1 cellular context compared by ENCODE assay signal in the genomic region with DNA sequence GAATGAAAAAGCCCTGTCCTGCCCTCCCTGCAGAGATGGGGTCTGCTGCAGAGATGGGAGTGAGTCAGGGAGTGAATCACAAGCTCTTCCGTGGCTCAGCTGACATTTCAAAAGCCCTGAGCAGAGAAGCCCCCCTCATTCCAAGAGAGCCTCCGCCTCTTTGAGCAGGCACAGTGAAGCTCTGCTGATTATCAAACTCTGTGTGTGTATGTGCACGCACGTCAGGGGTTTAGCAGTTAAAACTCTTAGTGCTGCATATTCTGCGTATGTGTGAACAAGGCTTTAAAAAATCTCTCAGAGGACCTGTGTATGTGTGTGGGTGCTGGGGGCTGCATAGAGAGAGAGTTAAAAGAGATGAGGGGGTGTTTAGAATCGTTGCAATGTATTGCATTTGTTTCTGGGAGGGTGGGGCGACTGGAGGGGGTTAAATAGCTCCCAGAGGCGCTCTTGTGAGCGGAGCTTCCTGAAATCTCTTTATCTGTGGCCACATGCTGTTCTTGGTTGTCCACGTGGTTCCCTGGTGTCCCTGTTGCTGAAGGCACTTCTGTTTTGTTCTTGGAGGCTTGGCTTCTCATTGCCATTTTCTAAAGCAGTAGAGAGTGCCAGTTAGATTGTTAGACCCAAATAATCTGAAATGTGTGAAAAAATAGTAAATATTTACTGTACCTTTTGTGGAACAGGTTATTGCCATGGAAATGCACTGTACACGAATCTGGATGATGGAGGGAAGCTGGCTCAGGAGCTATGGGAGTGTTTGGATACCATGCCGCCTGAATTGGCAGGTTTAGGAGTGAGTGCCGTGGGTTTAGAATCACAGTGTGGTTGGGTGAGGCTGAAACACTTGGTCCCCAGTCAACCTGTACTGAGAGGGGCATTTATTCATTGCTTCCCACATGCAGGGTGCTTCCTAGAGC.
TF ChIP-seq lines count a peak whose summit lies in the region.

No MANE protein-coding gene starts in this region.

TF ChIP-seq in K562, 482 proteins besides CTCF, POLR2A, EP300 and RAD21 (continued from another document and continues in another):
- TF ChIP-seq, protein P1, sequence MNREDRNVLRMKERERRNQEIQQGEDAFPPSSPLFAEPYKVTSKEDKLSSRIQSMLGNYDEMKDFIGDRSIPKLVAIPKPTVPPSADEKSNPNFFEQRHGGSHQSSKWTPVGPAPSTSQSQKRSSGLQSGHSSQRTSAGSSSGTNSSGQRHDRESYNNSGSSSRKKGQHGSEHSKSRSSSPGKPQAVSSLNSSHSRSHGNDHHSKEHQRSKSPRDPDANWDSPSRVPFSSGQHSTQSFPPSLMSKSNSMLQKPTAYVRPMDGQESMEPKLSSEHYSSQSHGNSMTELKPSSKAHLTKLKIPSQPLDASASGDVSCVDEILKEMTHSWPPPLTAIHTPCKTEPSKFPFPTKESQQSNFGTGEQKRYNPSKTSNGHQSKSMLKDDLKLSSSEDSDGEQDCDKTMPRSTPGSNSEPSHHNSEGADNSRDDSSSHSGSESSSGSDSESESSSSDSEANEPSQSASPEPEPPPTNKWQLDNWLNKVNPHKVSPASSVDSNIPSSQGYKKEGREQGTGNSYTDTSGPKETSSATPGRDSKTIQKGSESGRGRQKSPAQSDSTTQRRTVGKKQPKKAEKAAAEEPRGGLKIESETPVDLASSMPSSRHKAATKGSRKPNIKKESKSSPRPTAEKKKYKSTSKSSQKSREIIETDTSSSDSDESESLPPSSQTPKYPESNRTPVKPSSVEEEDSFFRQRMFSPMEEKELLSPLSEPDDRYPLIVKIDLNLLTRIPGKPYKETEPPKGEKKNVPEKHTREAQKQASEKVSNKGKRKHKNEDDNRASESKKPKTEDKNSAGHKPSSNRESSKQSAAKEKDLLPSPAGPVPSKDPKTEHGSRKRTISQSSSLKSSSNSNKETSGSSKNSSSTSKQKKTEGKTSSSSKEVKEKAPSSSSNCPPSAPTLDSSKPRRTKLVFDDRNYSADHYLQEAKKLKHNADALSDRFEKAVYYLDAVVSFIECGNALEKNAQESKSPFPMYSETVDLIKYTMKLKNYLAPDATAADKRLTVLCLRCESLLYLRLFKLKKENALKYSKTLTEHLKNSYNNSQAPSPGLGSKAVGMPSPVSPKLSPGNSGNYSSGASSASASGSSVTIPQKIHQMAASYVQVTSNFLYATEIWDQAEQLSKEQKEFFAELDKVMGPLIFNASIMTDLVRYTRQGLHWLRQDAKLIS (CRISPR knock-in tag; IDR thresholded peaks at IDR 0.05) = peak; percentile 83
- TF ChIP-seq, protein P2, sequence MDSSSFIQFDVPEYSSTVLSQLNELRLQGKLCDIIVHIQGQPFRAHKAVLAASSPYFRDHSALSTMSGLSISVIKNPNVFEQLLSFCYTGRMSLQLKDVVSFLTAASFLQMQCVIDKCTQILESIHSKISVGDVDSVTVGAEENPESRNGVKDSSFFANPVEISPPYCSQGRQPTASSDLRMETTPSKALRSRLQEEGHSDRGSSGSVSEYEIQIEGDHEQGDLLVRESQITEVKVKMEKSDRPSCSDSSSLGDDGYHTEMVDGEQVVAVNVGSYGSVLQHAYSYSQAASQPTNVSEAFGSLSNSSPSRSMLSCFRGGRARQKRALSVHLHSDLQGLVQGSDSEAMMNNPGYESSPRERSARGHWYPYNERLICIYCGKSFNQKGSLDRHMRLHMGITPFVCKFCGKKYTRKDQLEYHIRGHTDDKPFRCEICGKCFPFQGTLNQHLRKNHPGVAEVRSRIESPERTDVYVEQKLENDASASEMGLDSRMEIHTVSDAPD (CRISPR knock-in tag; IDR thresholded peaks at IDR 0.05) = peak; percentile 62; the same call in 1 of the 2 replicates
- peak; percentile 81 for TF ChIP-seq RNF2 (IDR thresholded peaks at IDR 0.05)
- no peak for TF ChIP-seq STAT5B (CRISPR knock-in tag; IDR thresholded peaks at IDR 0.05)
- peak; percentile 54 for TF ChIP-seq RBFOX2 (IDR thresholded peaks at IDR 0.05; ENCODE audit: low read depth, low read length)
- TF ChIP-seq, protein P3, sequence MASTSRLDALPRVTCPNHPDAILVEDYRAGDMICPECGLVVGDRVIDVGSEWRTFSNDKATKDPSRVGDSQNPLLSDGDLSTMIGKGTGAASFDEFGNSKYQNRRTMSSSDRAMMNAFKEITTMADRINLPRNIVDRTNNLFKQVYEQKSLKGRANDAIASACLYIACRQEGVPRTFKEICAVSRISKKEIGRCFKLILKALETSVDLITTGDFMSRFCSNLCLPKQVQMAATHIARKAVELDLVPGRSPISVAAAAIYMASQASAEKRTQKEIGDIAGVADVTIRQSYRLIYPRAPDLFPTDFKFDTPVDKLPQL (IDR thresholded peaks at IDR 0.05; ENCODE audit: extremely low read depth, insufficient read length) = no peak
- no peak for TF ChIP-seq ESRRB (CRISPR knock-in tag; IDR thresholded peaks at IDR 0.05; ENCODE audit: borderline replicate concordance)
- TF ChIP-seq MECOM (CRISPR knock-in tag; IDR thresholded peaks at IDR 0.05) = no peak
- peak; percentile 73 for TF ChIP-seq TAL1 (IDR thresholded peaks at IDR 0.05)
- TF ChIP-seq, protein P4, sequence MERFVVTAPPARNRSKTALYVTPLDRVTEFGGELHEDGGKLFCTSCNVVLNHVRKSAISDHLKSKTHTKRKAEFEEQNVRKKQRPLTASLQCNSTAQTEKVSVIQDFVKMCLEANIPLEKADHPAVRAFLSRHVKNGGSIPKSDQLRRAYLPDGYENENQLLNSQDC (CRISPR knock-in tag; IDR thresholded peaks at IDR 0.05) = no peak
- peak; percentile 91 for TF ChIP-seq ZNF175 (CRISPR knock-in tag; IDR thresholded peaks at IDR 0.05; ENCODE audit: low read depth)
- peak; percentile 78; the same call in 1 of the 2 replicates for TF ChIP-seq FOXP1 (CRISPR knock-in tag; IDR thresholded peaks at IDR 0.05)
- TF ChIP-seq FOS (IDR thresholded peaks at IDR 0.05; ENCODE audit: extremely low read depth, insufficient read length) = no peak
- TF ChIP-seq ZNF197 (CRISPR knock-in tag; IDR thresholded peaks at IDR 0.05; ENCODE audit: low read depth) = peak; percentile 79
- no peak for TF ChIP-seq PCBP1 (IDR thresholded peaks at IDR 0.05; ENCODE audit: low read depth, low read length, poor library complexity, severe bottlenecking)
- TF ChIP-seq, protein P5, sequence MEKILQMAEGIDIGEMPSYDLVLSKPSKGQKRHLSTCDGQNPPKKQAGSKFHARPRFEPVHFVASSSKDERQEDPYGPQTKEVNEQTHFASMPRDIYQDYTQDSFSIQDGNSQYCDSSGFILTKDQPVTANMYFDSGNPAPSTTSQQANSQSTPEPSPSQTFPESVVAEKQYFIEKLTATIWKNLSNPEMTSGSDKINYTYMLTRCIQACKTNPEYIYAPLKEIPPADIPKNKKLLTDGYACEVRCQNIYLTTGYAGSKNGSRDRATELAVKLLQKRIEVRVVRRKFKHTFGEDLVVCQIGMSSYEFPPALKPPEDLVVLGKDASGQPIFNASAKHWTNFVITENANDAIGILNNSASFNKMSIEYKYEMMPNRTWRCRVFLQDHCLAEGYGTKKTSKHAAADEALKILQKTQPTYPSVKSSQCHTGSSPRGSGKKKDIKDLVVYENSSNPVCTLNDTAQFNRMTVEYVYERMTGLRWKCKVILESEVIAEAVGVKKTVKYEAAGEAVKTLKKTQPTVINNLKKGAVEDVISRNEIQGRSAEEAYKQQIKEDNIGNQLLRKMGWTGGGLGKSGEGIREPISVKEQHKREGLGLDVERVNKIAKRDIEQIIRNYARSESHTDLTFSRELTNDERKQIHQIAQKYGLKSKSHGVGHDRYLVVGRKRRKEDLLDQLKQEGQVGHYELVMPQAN (IDR thresholded peaks at IDR 0.05; ENCODE audit: borderline replicate concordance) = peak; percentile 77; the same call in 1 of the 2 replicates
- TF ChIP-seq ZNF324 (CRISPR knock-in tag; IDR thresholded peaks at IDR 0.05) = no peak
- no peak for TF ChIP-seq E2F3 (CRISPR knock-in tag; IDR thresholded peaks at IDR 0.05)
- TF ChIP-seq ZSCAN29 (IDR thresholded peaks at IDR 0.05) = no peak
- no peak for TF ChIP-seq ZNF121 (CRISPR knock-in tag; conservative IDR thresholded peaks at IDR 0.05)
- TF ChIP-seq, protein P6, sequence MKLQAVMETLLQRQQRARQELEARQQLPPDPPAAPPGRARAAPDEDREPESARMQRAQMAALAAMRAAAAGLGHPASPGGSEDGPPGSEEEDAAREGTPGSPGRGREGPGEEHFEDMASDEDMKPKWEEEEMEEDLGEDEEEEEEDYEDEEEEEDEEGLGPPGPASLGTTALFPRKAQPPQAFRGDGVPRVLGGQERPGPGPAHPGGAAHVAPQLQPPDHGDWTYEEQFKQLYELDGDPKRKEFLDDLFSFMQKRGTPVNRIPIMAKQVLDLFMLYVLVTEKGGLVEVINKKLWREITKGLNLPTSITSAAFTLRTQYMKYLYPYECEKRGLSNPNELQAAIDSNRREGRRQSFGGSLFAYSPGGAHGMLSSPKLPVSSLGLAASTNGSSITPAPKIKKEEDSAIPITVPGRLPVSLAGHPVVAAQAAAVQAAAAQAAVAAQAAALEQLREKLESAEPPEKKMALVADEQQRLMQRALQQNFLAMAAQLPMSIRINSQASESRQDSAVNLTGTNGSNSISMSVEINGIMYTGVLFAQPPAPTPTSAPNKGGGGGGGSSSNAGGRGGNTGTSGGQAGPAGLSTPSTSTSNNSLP (IDR thresholded peaks at IDR 0.05; ENCODE audit: borderline replicate concordance, low read depth, low read length) = peak; percentile 61; the same call in 1 of the 2 replicates
- peak; percentile 57 for TF ChIP-seq ETV1 (tag; conservative IDR thresholded peaks at IDR 0.05; ENCODE audit: low read depth)
- TF ChIP-seq PHF8 (IDR thresholded peaks at IDR 0.05; ENCODE audit: borderline replicate concordance, low read length) = no peak; the same call in 1 of the 2 replicates
- peak; percentile 79 for TF ChIP-seq TCF3 (CRISPR knock-in tag; IDR thresholded peaks at IDR 0.05)
- peak in 1 of 2 experiments; percentile 77; a peak in 1 of 4 replicates for TF ChIP-seq RCOR1 (IDR thresholded peaks at IDR 0.05; ENCODE audit: borderline replicate concordance in 1 of 2, low read depth in 2 of 2, low read length in 2 of 2)
- peak in 1 of 2 experiments; percentile 65; a peak in 1 of 4 replicates for TF ChIP-seq ETV6 (IDR thresholded peaks at IDR 0.05; ENCODE audit: borderline replicate concordance in 1 of 2, low read depth in 2 of 2, low read length in 1 of 2)
- no peak for TF ChIP-seq ETV6 (CRISPR knock-in tag; IDR thresholded peaks at IDR 0.05; ENCODE audit: borderline replicate concordance)
- TF ChIP-seq NFE2 (IDR thresholded peaks at IDR 0.05; ENCODE audit: low read depth) = no peak
- TF ChIP-seq NONO (IDR thresholded peaks at IDR 0.05; ENCODE audit: low read depth in 2 of 2, low read length in 1 of 2) = 0 out of 4 replicates have a peak, but pooled peaks of 1 of the 2 experiments have one; percentile 17
- TF ChIP-seq, protein P7, sequence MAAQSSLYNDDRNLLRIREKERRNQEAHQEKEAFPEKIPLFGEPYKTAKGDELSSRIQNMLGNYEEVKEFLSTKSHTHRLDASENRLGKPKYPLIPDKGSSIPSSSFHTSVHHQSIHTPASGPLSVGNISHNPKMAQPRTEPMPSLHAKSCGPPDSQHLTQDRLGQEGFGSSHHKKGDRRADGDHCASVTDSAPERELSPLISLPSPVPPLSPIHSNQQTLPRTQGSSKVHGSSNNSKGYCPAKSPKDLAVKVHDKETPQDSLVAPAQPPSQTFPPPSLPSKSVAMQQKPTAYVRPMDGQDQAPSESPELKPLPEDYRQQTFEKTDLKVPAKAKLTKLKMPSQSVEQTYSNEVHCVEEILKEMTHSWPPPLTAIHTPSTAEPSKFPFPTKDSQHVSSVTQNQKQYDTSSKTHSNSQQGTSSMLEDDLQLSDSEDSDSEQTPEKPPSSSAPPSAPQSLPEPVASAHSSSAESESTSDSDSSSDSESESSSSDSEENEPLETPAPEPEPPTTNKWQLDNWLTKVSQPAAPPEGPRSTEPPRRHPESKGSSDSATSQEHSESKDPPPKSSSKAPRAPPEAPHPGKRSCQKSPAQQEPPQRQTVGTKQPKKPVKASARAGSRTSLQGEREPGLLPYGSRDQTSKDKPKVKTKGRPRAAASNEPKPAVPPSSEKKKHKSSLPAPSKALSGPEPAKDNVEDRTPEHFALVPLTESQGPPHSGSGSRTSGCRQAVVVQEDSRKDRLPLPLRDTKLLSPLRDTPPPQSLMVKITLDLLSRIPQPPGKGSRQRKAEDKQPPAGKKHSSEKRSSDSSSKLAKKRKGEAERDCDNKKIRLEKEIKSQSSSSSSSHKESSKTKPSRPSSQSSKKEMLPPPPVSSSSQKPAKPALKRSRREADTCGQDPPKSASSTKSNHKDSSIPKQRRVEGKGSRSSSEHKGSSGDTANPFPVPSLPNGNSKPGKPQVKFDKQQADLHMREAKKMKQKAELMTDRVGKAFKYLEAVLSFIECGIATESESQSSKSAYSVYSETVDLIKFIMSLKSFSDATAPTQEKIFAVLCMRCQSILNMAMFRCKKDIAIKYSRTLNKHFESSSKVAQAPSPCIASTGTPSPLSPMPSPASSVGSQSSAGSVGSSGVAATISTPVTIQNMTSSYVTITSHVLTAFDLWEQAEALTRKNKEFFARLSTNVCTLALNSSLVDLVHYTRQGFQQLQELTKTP (IDR thresholded peaks at IDR 0.05; ENCODE audit: low read depth in 1 of 2, partially characterized antibody in 2 of 2) = peak; percentile 46 to 83
- no peak for TF ChIP-seq SIX5 (IDR thresholded peaks at IDR 0.05; ENCODE audit: borderline replicate concordance in 1 of 2, insufficient read depth in 1 of 2, low read depth in 1 of 2, low read length in 2 of 2)
- TF ChIP-seq, protein P8, sequence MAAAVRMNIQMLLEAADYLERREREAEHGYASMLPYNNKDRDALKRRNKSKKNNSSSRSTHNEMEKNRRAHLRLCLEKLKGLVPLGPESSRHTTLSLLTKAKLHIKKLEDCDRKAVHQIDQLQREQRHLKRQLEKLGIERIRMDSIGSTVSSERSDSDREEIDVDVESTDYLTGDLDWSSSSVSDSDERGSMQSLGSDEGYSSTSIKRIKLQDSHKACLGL (CRISPR knock-in tag; IDR thresholded peaks at IDR 0.05; ENCODE audit: borderline replicate concordance, poor library complexity, severe bottlenecking) = peak; percentile 60
- TF ChIP-seq CREBBP (IDR thresholded peaks at IDR 0.05; ENCODE audit: low read depth, low read length) = no peak
- no peak for TF ChIP-seq NR3C1 (CRISPR knock-in tag; IDR thresholded peaks at IDR 0.05)
- TF ChIP-seq FOSL1 (tag; conservative IDR thresholded peaks at IDR 0.05) = peak; percentile 95
- TF ChIP-seq, protein P9, sequence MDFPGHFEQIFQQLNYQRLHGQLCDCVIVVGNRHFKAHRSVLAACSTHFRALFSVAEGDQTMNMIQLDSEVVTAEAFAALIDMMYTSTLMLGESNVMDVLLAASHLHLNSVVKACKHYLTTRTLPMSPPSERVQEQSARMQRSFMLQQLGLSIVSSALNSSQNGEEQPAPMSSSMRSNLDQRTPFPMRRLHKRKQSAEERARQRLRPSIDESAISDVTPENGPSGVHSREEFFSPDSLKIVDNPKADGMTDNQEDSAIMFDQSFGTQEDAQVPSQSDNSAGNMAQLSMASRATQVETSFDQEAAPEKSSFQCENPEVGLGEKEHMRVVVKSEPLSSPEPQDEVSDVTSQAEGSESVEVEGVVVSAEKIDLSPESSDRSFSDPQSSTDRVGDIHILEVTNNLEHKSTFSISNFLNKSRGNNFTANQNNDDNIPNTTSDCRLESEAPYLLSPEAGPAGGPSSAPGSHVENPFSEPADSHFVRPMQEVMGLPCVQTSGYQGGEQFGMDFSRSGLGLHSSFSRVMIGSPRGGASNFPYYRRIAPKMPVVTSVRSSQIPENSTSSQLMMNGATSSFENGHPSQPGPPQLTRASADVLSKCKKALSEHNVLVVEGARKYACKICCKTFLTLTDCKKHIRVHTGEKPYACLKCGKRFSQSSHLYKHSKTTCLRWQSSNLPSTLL (IDR thresholded peaks at IDR 0.05) = no peak
- peak; percentile 41 to 44; a peak in 1 of 4 replicates for TF ChIP-seq TEAD1 (CRISPR knock-in tag; IDR thresholded peaks at IDR 0.05)
- TF ChIP-seq NR4A1 (CRISPR knock-in tag; IDR thresholded peaks at IDR 0.05) = no peak
- TF ChIP-seq NR4A1 (tag; IDR thresholded peaks at IDR 0.05) = peak; percentile 88
- TF ChIP-seq SRSF1 (IDR thresholded peaks at IDR 0.05; ENCODE audit: low read depth, low read length) = no peak
- no peak for TF ChIP-seq BMI1 (IDR thresholded peaks at IDR 0.05; ENCODE audit: low read length)
- TF ChIP-seq PTBP1 (IDR thresholded peaks at IDR 0.05; ENCODE audit: low read depth, low read length) = no peak
